Comparison of ENCODE assay signal across 13 cellular contexts in the genomic region with DNA sequence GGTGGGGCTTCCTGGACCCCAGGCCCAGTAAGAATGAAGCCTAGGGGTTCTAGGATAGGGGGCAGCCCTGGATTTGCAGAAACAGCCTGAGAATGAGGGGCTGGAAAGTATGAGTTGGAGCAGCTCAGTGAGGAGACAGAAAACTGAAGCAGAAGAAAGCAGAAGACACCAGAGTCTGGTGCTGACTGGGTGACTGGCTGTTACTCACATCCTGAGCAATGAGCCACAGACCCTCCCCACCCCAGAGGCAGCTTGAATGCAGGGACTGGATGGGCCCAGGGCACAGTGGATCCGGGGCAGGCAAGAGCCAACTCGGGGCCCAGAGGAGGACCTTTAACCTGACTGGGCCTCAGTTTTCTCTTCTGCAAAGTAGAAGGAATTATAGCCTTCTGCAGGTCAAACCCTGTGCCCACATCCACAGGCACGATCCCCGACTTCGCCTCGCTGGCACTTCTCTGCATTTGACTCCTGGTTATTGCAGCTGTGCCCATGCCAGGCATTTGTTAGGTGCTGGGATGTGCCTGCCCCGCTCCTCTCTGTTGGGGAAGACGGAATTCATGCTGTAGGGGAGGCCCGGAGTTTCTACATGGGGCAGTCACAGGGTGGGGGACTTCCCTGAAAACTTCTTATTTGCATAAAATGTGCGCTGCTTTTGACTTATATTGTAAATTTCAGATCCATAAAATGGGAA. TPM values are rescaled to one million over a fixed set of nuclear protein-coding genes. Genes with fewer than 3 reads are reported as not detected.
DNase-seq lines count a peak whose midpoint lies in the region; ATAC-seq lines count a peak whose summit lies in the region.
"Had no signal": no experiment of that assay in that cellular context is flagged by ENCODE, and none has a peak within 500 bp of the region (broad histone marks: within the 10 kb centered on the region; RNA-seq: fewer than 3 reads in every experiment).

No MANE protein-coding gene starts in this region.

- DNase-seq in ELR (ENCODE audit: low read depth), result peak; percentile 90
- peak; percentile 64 for DNase-seq in M059J (ENCODE audit: low read depth)
- DNase-seq in glomerular visceral epithelial cell (ENCODE audit: extremely low spot score), result peak; percentile 55
- DNase-seq in NCI-H748 treated with DMSO at 0.1 percent for 48 hours (lab: John Stamatoyannopoulos, UW), result no peak
- DNase-seq in COLO668 (lab: John Stamatoyannopoulos, UW; ENCODE audit: unreplicated experiment), result no peak
- no peak for DNase-seq in putamen (ENCODE audit: low spot score)
- DNase-seq in NCI-H1694 (lab: John Stamatoyannopoulos, UW), result no peak
- DNase-seq: caudate nucleus, immature natural killer cell, NCI-H146, substantia nigra, T-helper 9 cell had no signal

- peak; percentile 55 for ATAC-seq in GM21447 (IDR thresholded peaks at IDR 0.05; ENCODE audit: unreplicated experiment)

RNA-seq across cellular contexts. Expression of a gene that starts 8.5 kb away (rescaled TPM):
- 9.8 and 13.9 TPM in 2 replicates for total RNA-seq in M059J (2014; rRNA removed; shearing (Covaris generic))

Comparison
In these comparisons a context has a peak if more than half of its experiments do, and no peak if none do; other contexts are left out.
1. DNase-seq: peak in ELR (single experiment), M059J (single experiment) and glomerular visceral epithelial cell (single experiment); none in NCI-H748 treated with DMSO at 0.1 percent for 48 hours (single experiment), COLO668 (single experiment), putamen (single experiment) and NCI-H1694 (single experiment).